Comparison of ENCODE assay signal across 15 cellular contexts in the genomic region with DNA sequence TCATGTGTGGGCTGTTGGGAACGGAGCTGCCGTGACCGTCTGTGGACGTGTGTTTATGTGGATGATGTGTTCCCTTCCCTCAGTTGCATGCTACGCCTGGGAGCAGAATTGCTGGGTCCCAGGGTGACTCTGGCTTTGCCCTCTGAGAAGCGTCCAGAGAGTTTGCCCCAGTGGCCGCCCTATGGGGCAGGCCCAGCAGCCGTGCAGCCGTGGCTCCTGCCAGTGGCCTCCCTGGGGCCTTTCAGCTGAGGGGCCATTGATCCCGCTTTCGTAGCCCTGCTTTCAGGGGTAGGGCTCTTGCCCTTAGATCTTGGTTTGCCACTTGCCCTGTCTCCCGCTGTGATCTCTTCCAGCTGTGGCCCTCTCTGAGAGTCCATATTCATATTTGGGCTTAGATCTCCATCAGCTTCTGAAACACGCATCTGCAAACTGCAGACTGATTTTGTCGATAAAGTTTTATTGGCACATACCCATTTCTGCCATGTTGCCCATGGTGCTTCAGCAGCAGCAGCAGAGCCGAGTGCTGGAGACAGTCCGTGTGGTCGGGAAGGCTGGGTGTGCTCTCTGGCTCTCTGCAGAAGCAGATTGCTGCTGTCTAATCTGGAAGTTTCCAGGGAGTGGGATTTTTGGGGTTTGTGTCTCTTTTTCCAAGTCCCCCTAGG. TPM values are rescaled to one million over a fixed set of nuclear protein-coding genes. Genes with fewer than 3 reads are reported as not detected.
DNase-seq lines count a peak whose midpoint lies in the region; ATAC-seq and TF ChIP-seq lines count a peak whose summit lies in the region.
"Had no signal": no experiment of that assay in that cellular context is flagged by ENCODE, and none has a peak within 500 bp of the region (broad histone marks: within the 10 kb centered on the region; RNA-seq: fewer than 3 reads in every experiment).

No MANE protein-coding gene starts in this region.

- no peaks in the 10 kb centered on the region for H3K9me3 ChIP-seq in heart left ventricle
- no peaks in the 10 kb centered on the region for H3K9me3 ChIP-seq in tibial nerve

- H3K4me3 ChIP-seq in heart left ventricle (no peak overlapping the region), tibial nerve (no peak overlapping the region), brain microvascular endothelial cell (ENCODE audit: low read depth, low read length) (no peak overlapping the region)
- H3K4me3 ChIP-seq: GM23338 had no signal

- in situ Hi-C loops in brain microvascular endothelial cell (cut with HindIII; ENCODE audit: low pct_ligation_motif_present, low sequenced_read_pairs), result no loop called here

- CTCF ChIA-PET in RWPE1 (lab: Yijun Ruan, JAX), result interaction anchor here (0.6 kb wide), 1 partner anchor 33 kb away, joined by 7 read pairs; no protein-coding TSS in a partner anchor

- no peak for TF ChIP-seq EP300 in tibial nerve (IDR thresholded peaks at IDR 0.05)

- no peak for ATAC-seq in left ventricle myocardium superior
- ATAC-seq in heart left ventricle, result no peak
- ATAC-seq: GM23338 had no signal

- POLR2A ChIA-PET in RWPE1 (lab: Yijun Ruan, JAX; ENCODE audit: low non-redundant PET), result interaction anchor here (0.6 kb wide), 1 partner anchor 161 kb away, joined by 4 read pairs; no protein-coding TSS in a partner anchor

- H3K36me3 ChIP-seq in heart left ventricle, result peaks cover 0 to 57% (median 29%) of the 10 kb centered on the region in 9 donors
- H3K36me3 ChIP-seq in tibial nerve, result peaks cover 0 to 68% (median 0%) of the 10 kb centered on the region in 3 donors
- no peaks in the 10 kb centered on the region for H3K36me3 ChIP-seq in brain microvascular endothelial cell (replicated peaks)

- intact Hi-C loops in left ventricle myocardium superior (cut with micrococcal nuclease) (no loop called here), heart left ventricle (cut with DNase I) (loop anchor here in 1 of 10 donors (5.0 kb wide), 1 partner anchor 34 kb away; no protein-coding TSS in a partner anchor)

- 95 to 99% (median 97%) methylated on average over 17 of the region's 17 CpGs for WGBS in heart left ventricle, 4 donors
- WGBS in tibial nerve, 2 donors, result 90 to 94% methylated on average over 14 to 17 of the region's 17 CpGs

- TF ChIP-seq CTCF in heart left ventricle (IDR thresholded peaks at IDR 0.05), result no peak
- no peak for TF ChIP-seq CTCF in RWPE1 (conservative IDR thresholded peaks at IDR 0.05; ENCODE audit: low read depth)
- TF ChIP-seq CTCF in endothelial cell (IDR thresholded peaks at IDR 0.05; ENCODE audit: unreplicated experiment), result no peak
- no peak for TF ChIP-seq CTCF in tibial nerve (IDR thresholded peaks at IDR 0.05)
- TF ChIP-seq CTCF in brain microvascular endothelial cell (IDR thresholded peaks at IDR 0.05; ENCODE audit: low read depth, low read length, missing control alignments), result no peak

- peak; percentile 18 for DNase-seq in left ventricle myocardium superior
- no peak for DNase-seq in heart left ventricle
- DNase-seq in RWPE1 (ENCODE audit: low spot score), result no peak
- DNase-seq in endothelial cell (ENCODE audit: low spot score), result no peak
- no peak for DNase-seq in NCI-H526 (lab: John Stamatoyannopoulos, UW)
- no peak for DNase-seq in tibial nerve (ENCODE audit: low spot score in 2 of 2)
- DNase-seq in activated CD4-positive, alpha-beta T cell treated with anti-CD3 and anti-CD28 coated beads, Interleukin-2, amount 50 U/mL, for 4 hours, result no peak
- no peak for DNase-seq in brain microvascular endothelial cell
- DNase-seq: CD4-positive, CD25-positive, alpha-beta regulatory T cell; DMS53; HCEC 1CT; HFFc6 had no signal

- peaks cover 3% of the 10 kb centered on the region for H3K36me3 Mint-ChIP-seq in endothelial cell (ENCODE audit: low read depth, unreplicated experiment)
- H3K36me3 Mint-ChIP-seq: CD4-positive, CD25-positive, alpha-beta regulatory T cell had no signal

- H3K27ac Mint-ChIP-seq in endothelial cell (ENCODE audit: unreplicated experiment), result peak overlapping the region; percentile 30
- H3K27ac Mint-ChIP-seq: CD4-positive, CD25-positive, alpha-beta regulatory T cell; GM23338; HFFc6 had no signal

- no peaks in the 10 kb centered on the region for H3K9me3 Mint-ChIP-seq in endothelial cell (ENCODE audit: unreplicated experiment)
- H3K9me3 Mint-ChIP-seq: CD4-positive, CD25-positive, alpha-beta regulatory T cell; GM23338; HFFc6 had no signal

- H3K4me1 ChIP-seq in heart left ventricle (peaks cover 0 to 37% (median 13%) of the 10 kb centered on the region in 12 donors), tibial nerve (peaks cover 0 to 32% (median 6%) of the 10 kb centered on the region in 4 donors)

- H3K27ac ChIP-seq in heart left ventricle, result no peak overlapping the region
- peak overlapping the region; percentile 25 for H3K27ac ChIP-seq in RWPE1
- H3K27ac ChIP-seq in tibial nerve, result no peak overlapping the region
- no peak overlapping the region for H3K27ac ChIP-seq in brain microvascular endothelial cell
- H3K27ac ChIP-seq: 22Rv1 had no signal

- no peak for TF ChIP-seq POLR2A in heart left ventricle (IDR thresholded peaks at IDR 0.05)
- TF ChIP-seq POLR2A in tibial nerve (IDR thresholded peaks at IDR 0.05), result no peak

- peaks cover 13% of the 10 kb centered on the region for H3K27me3 Mint-ChIP-seq in endothelial cell (ENCODE audit: unreplicated experiment)
- H3K27me3 Mint-ChIP-seq: CD4-positive, CD25-positive, alpha-beta regulatory T cell had no signal

- H3K4me1 Mint-ChIP-seq in endothelial cell (ENCODE audit: unreplicated experiment), result peaks cover 6% of the 10 kb centered on the region

- H3K27me3 ChIP-seq in heart left ventricle (no peaks in the 10 kb centered on the region), tibial nerve (no peaks in the 10 kb centered on the region), brain microvascular endothelial cell (replicated peaks) (no peaks in the 10 kb centered on the region)

- peak overlapping the region; percentile 51 for H3K4me3 Mint-ChIP-seq in endothelial cell (ENCODE audit: unreplicated experiment)
- H3K4me3 Mint-ChIP-seq: GM23338, HFFc6 had no signal

RNA-seq across cellular contexts. Expression of a gene that starts 17.6 kb away (rescaled TPM):
- 74.6 TPM for total RNA-seq in left ventricle myocardium superior
- 10 to 100 TPM; 55.3 to 91.8 (median 70.9) TPM for total RNA-seq in heart left ventricle
- polyA plus RNA-seq in heart left ventricle, result 10 to 100 TPM; 43.5 to 74.6 TPM
- total RNA-seq in endothelial cell (ENCODE audit: unreplicated experiment), result 35.8 TPM
- 100 to 1,000 TPM in 3 of 4 donors, 10 to 100 TPM in 1; 65.1 to 114 (median 107) TPM for total RNA-seq in tibial nerve

RNA-seq across cellular contexts. Expression of a gene that starts 24.1 kb away (rescaled TPM):
- total RNA-seq in left ventricle myocardium superior (2.1 TPM), heart left ventricle (10 to 100 TPM in 1 of 9 donors, 1 to 10 TPM in 8; 1.1 to 15.2 (median 2.1) TPM), endothelial cell (ENCODE audit: unreplicated experiment) (not detected), tibial nerve (10 to 100 TPM in 2 of 4 donors, 1 to 10 TPM in 2; 3.8 to 22.5 (median 7.8) TPM)
- 1 to 10 TPM in 1 of 2 donors, under 1 TPM in 1; 0.69 to 1.5 TPM for polyA plus RNA-seq in heart left ventricle
- total RNA-seq: Daoy, HFFc6 had no signal

RNA-seq across cellular contexts. Expression of a gene that starts 49.4 kb away (rescaled TPM):
- total RNA-seq in left ventricle myocardium superior (846 TPM), heart left ventricle (1,000 to 10,000 TPM in 1 of 9 donors, 100 to 1,000 TPM in 8; 593 to 1,121 (median 711) TPM), endothelial cell (ENCODE audit: unreplicated experiment) (343 TPM), tibial nerve (1,000 to 10,000 TPM in 1 of 4 donors, 100 to 1,000 TPM in 3; 449 to 1,111 (median 479) TPM)
- 1,000 to 10,000 TPM in 1 of 2 donors, 100 to 1,000 TPM in 1; 686 to 1,459 TPM for polyA plus RNA-seq in heart left ventricle
